ENCODE assay signal across 1 cellular context in genomic region chr18:55413474-55413873, GRCh38.
TF ChIP-seq lines count a peak whose summit lies in the region.

No MANE protein-coding gene starts in this region.

TF ChIP-seq in HepG2, 621 proteins besides CTCF, POLR2A, EP300 and RAD21:
- TF ChIP-seq ATF7 (IDR thresholded peaks at IDR 0.05) = peak; percentile 83
- no peak for TF ChIP-seq ATF7 (CRISPR knock-in tag; IDR thresholded peaks at IDR 0.05)
- no peak for TF ChIP-seq MIER2 (CRISPR knock-in tag; IDR thresholded peaks at IDR 0.05)
TF ChIP-seq in HepG2: peak in this region for 1.
